In genomic region chr1:235650341-235651169, GRCh38 we compare ENCODE assay signal across 9 cellular contexts. TPM values are rescaled to one million over a fixed set of nuclear protein-coding genes. Genes with fewer than 3 reads are reported as not detected.
DNase-seq lines count a peak whose midpoint lies in the region; FAIRE-seq and TF ChIP-seq lines count a peak whose summit lies in the region.
"Had no signal": no experiment of that assay in that cellular context is flagged by ENCODE, and none has a peak within 500 bp of the region (broad histone marks: within the 10 kb centered on the region; RNA-seq: fewer than 3 reads in every experiment).

No MANE protein-coding gene starts in this region.

- intact Hi-C loops in stomach (cut with DNase I; ENCODE audit: low total_unique reads) = no loop called here

- peak; percentile 66 for FAIRE-seq in HTR-8/SVneo (lab: Jason Lieb, UNC)
- no peak for FAIRE-seq in keratinocyte (lab: Jason Lieb, UNC)
- FAIRE-seq: colon had no signal

- H3K4me2 ChIP-seq in keratinocyte (ENCODE audit: control insufficient read depth, extremely low read depth, insufficient read depth, low read depth, low read length) = peak overlapping the region; percentile 55

- H3K27ac ChIP-seq in keratinocyte (ENCODE audit: control insufficient read depth, insufficient read depth, low read length) (no peak overlapping the region), stomach (peak overlapping the region in 4 of 5 donors; percentile 22 to 58 (median 36))

- H3K4me1 ChIP-seq in adipocyte (ENCODE audit: control insufficient read depth, insufficient read depth, low read length) (peaks cover 11% of the 10 kb centered on the region), keratinocyte (ENCODE audit: control insufficient read depth, extremely low read depth, insufficient read depth, low read length) (peaks cover 3% of the 10 kb centered on the region), stomach (peaks cover 25 to 32% (median 30%) of the 10 kb centered on the region in 4 donors)

- POLR2A ChIA-PET in BJ (lab: Charles Lee) = no interaction called here

- dilution Hi-C loops in keratinocyte (cut with MboI; ENCODE audit: extremely low pct_ligation_motif_present, low sequenced_read_pairs) = no loop called here

- H3K4me3 ChIP-seq in BJ (ENCODE audit: low read depth, low read length) (peak overlapping the region; percentile 29), adipocyte (ENCODE audit: low read length) (peak overlapping the region; percentile 64), keratinocyte (ENCODE audit: control insufficient read depth in 2 of 3, extremely low read depth in 1 of 3, insufficient read depth in 2 of 3, low read depth in 1 of 3, low read length in 3 of 3) (peak overlapping the region in 1 of 3 experiments; percentile 31), stomach (peak overlapping the region; percentile 51 to 75 (median 58))

- TF ChIP-seq EP300 in stomach (IDR thresholded peaks at IDR 0.05) = no peak

- H3K27me3 ChIP-seq in BJ (ENCODE audit: control insufficient read depth, insufficient read depth, low read length) = peaks cover 12% of the 10 kb centered on the region
- peaks cover 36% of the 10 kb centered on the region for H3K27me3 ChIP-seq in adipocyte (replicated peaks; ENCODE audit: control insufficient read depth, insufficient read depth, low read length)
- peaks cover 42% of the 10 kb centered on the region for H3K27me3 ChIP-seq in keratinocyte (ENCODE audit: control insufficient read depth, extremely low read depth, insufficient read depth, low read length)
- peaks cover 0 to 90% (median 51%) of the 10 kb centered on the region in 3 donors for H3K27me3 ChIP-seq in stomach

- H3K9me1 ChIP-seq in keratinocyte (ENCODE audit: control insufficient read depth, extremely low read depth, insufficient read depth, low read length) = no peaks in the 10 kb centered on the region

- no peaks in the 10 kb centered on the region for H3K9me3 ChIP-seq in adipocyte (ENCODE audit: control insufficient read depth, low read length)
- no peaks in the 10 kb centered on the region for H3K9me3 ChIP-seq in keratinocyte (ENCODE audit: control insufficient read depth, low read depth, low read length)
- H3K9me3 ChIP-seq in stomach = peaks cover 0 to 5% (median 2%) of the 10 kb centered on the region in 4 donors

- H3K9ac ChIP-seq in adipocyte (ENCODE audit: low read length) (no peak overlapping the region), keratinocyte (ENCODE audit: control insufficient read depth, extremely low read depth, insufficient read depth, low read length) (no peak overlapping the region)

- no peaks in the 10 kb centered on the region for H3K79me2 ChIP-seq in keratinocyte (ENCODE audit: control insufficient read depth, insufficient read depth, low read length)

- DNase-seq in BJ (ENCODE audit: low read depth) = no peak
- DNase-seq in HTR-8/SVneo (ENCODE audit: insufficient read length, low spot score) = peak; percentile 38
- DNase-seq in adipocyte (ENCODE audit: low read depth) = peak; percentile 35
- no peak for DNase-seq in keratinocyte (ENCODE audit: low read depth, low spot score)
- DNase-seq in stomach = no peak
- no peak for DNase-seq in amygdala (lab: John Stamatoyannopoulos, UW)
- DNase-seq in NCI-H446 (lab: John Stamatoyannopoulos, UW) = no peak
- DNase-seq in activated CD4-positive, CD25-positive, alpha-beta regulatory T cell (lab: John Stamatoyannopoulos, UW) = no peak

- H3K36me3 ChIP-seq in BJ (ENCODE audit: control insufficient read depth, insufficient read depth, low read length) (no peaks in the 10 kb centered on the region), adipocyte (ENCODE audit: control insufficient read depth, insufficient read depth, low read length, severe bottlenecking) (no peaks in the 10 kb centered on the region), keratinocyte (ENCODE audit: control insufficient read depth in 2 of 2, extremely low read depth in 1 of 2, insufficient read depth in 2 of 2, low read length in 2 of 2) (no peaks in the 10 kb centered on the region), stomach (no peaks in the 10 kb centered on the region)

- TF ChIP-seq POLR2A in stomach (IDR thresholded peaks at IDR 0.05) = no peak

- H2AFZ ChIP-seq in keratinocyte (ENCODE audit: control insufficient read depth, low read length) = no peak overlapping the region

- WGBS in stomach, 5 donors = 2 to 6% (median 4%) methylated on average over 44 to 71 of the region's 71 CpGs

- no peaks in the 10 kb centered on the region for H4K20me1 ChIP-seq in keratinocyte (ENCODE audit: control insufficient read depth, extremely low read depth, insufficient read depth, low read length)

- CTCF ChIA-PET in BJ (lab: Yijun Ruan, JAX) = no interaction called here

- no peak for TF ChIP-seq CTCF in BJ (IDR thresholded peaks at IDR 0.05; ENCODE audit: insufficient read depth, low read depth, low read length)
- no peak for TF ChIP-seq CTCF in keratinocyte (optimal IDR thresholded peaks at IDR 0.05 in 1 of 3, IDR thresholded peaks at IDR 0.05 in 1 of 3, conservative IDR thresholded peaks at IDR 0.05 in 1 of 3; ENCODE audit: extremely low read depth in 1 of 3, insufficient read depth in 2 of 3, low read length in 3 of 3)
- no peak for TF ChIP-seq CTCF in stomach (IDR thresholded peaks at IDR 0.05)

RNA-seq across cellular contexts. Expression of gene GNG4, which starts 1.0 kb away (rescaled TPM):
- polyA plus RNA-seq in BJ (2011; rRNA removed) = 0.09 and 0.12 TPM in 2 replicates
- polyA minus RNA-seq in BJ (2011; rRNA and poly(A)+ RNA removed) = 0.10 TPM in 1 of 2 replicates, not detected in the other
- polyA plus RNA-seq in keratinocyte = 0.02 to 0.07 TPM in 2 of 3 replicates, not detected in the other
- not detected for polyA plus RNA-seq in keratinocyte (2011; ENCODE audit: low read depth)
- polyA plus RNA-seq in keratinocyte (2011; cell fraction: cytosol; rRNA removed) = not detected in 2 replicates
- polyA plus RNA-seq in keratinocyte (2011; cell fraction: nucleus; rRNA removed) = not detected in 2 replicates
- polyA plus RNA-seq in keratinocyte (2012; ENCODE audit: low replicate concordance) = not detected in 2 replicates
- polyA minus RNA-seq in keratinocyte = not detected in 3 replicates
- not detected for polyA minus RNA-seq in keratinocyte (2011; cell fraction: cytosol; rRNA and poly(A)+ RNA removed)
- polyA minus RNA-seq in keratinocyte (2011; cell fraction: nucleus; rRNA and poly(A)+ RNA removed) = not detected in 2 replicates
- total RNA-seq in stomach = 1 to 10 TPM in 2 of 5 donors, under 1 TPM in 2, not detected in 1; 0.58 to 1.5 (median 0.94) TPM
- polyA plus RNA-seq in stomach = 1 to 10 TPM; 1.4 to 5.1 (median 4.6) TPM

Comparison
In these comparisons a context has a peak if more than half of its experiments do, and no peak if none do; other contexts are left out.
1. DNase-seq: peak in HTR-8/SVneo (single experiment) and adipocyte (single experiment); none in BJ (single experiment), keratinocyte (single experiment), stomach (single experiment), amygdala (0 of 56), NCI-H446 (0 of 2) and activated CD4-positive, CD25-positive, alpha-beta regulatory T cell (0 of 4).